Comparison of ENCODE assay signal across 1 cellular context in genomic region chr10:28681928-28682750, GRCh38.
TF ChIP-seq lines count a peak whose summit lies in the region.

No MANE protein-coding gene starts in this region.

TF ChIP-seq in K562, 482 proteins besides CTCF, POLR2A, EP300 and RAD21 (continued from another document and continues in another):
- TF ChIP-seq FOS (IDR thresholded peaks at IDR 0.05; ENCODE audit: extremely low read depth, insufficient read length) (no peak), KDM5B (IDR thresholded peaks at IDR 0.05; ENCODE audit: insufficient replicate concordance, low read depth, low read length) (no peak), SMAD2 (IDR thresholded peaks at IDR 0.05; ENCODE audit: low read depth, low read length) (no peak), CBX3 (IDR thresholded peaks at IDR 0.05; ENCODE audit: borderline replicate concordance in 1 of 2, low read length in 2 of 2) (peak in 1 of 2 experiments; percentile 19; a peak in 1 of 3 replicates), KLF16 (IDR thresholded peaks at IDR 0.05) (peak; percentile 71), MGA (IDR thresholded peaks at IDR 0.05) (no peak), CXXC5 (CRISPR knock-in tag; IDR thresholded peaks at IDR 0.05) (peak; percentile 57), REST (CRISPR knock-in tag; IDR thresholded peaks at IDR 0.05; ENCODE audit: low read depth) (no peak), ZNF41 (CRISPR knock-in tag; conservative IDR thresholded peaks at IDR 0.05) (no peak), DEAF1 (CRISPR knock-in tag; IDR thresholded peaks at IDR 0.05) (no peak), E2F1 (CRISPR knock-in tag; IDR thresholded peaks at IDR 0.05) (no peak), HIVEP1 (CRISPR knock-in tag; IDR thresholded peaks at IDR 0.05) (no peak), GTF2B (IDR thresholded peaks at IDR 0.05; ENCODE audit: extremely low read depth, insufficient read length) (no peak), XRCC3 (IDR thresholded peaks at IDR 0.05) (no peak), SIRT6 (IDR thresholded peaks at IDR 0.05; ENCODE audit: low read depth, low read length) (no peak), XRCC4 (IDR thresholded peaks at IDR 0.05; ENCODE audit: extremely low read depth, insufficient read depth, insufficient read length) (no peak), PHB (CRISPR knock-in tag; IDR thresholded peaks at IDR 0.05) (no peak), NONO (IDR thresholded peaks at IDR 0.05; ENCODE audit: low read depth in 2 of 2, low read length in 1 of 2) (no peak), EGR1 (conservative IDR thresholded peaks at IDR 0.05) (0 out of 2 replicates have a peak, but pooled peaks have one; percentile 13), NFE2 (IDR thresholded peaks at IDR 0.05; ENCODE audit: low read depth) (no peak), CHCHD3 (CRISPR knock-in tag; IDR thresholded peaks at IDR 0.05) (no peak), ZNF644 (tag; IDR thresholded peaks at IDR 0.05; ENCODE audit: low read depth) (no peak), RB1 (IDR thresholded peaks at IDR 0.05; ENCODE audit: low read depth) (no peak), HNRNPLL (IDR thresholded peaks at IDR 0.05; ENCODE audit: low read depth, low read length, poor library complexity, severe bottlenecking) (no peak), SRF (CRISPR knock-in tag; IDR thresholded peaks at IDR 0.05) (no peak), PURB (CRISPR knock-in tag; IDR thresholded peaks at IDR 0.05; ENCODE audit: low read depth) (no peak), ZNF121 (CRISPR knock-in tag; conservative IDR thresholded peaks at IDR 0.05) (no peak), NCOA4 (IDR thresholded peaks at IDR 0.05; ENCODE audit: partially characterized antibody) (no peak), ID3 (CRISPR knock-in tag; IDR thresholded peaks at IDR 0.05) (no peak), ID3 (tag; IDR thresholded peaks at IDR 0.05) (peak; percentile 34; the same call in 1 of the 2 replicates), TSHZ1 (CRISPR knock-in tag; IDR thresholded peaks at IDR 0.05) (no peak), ZNF79 (CRISPR knock-in tag; IDR thresholded peaks at IDR 0.05; ENCODE audit: low read depth) (no peak), ETS1 (conservative IDR thresholded peaks at IDR 0.05; ENCODE audit: control insufficient read depth, low read depth, low read length) (no peak), GABPA (tag; conservative IDR thresholded peaks at IDR 0.05; ENCODE audit: low read depth) (no peak), ZNF77 (CRISPR knock-in tag; IDR thresholded peaks at IDR 0.05) (no peak), RBM39 (optimal IDR thresholded peaks at IDR 0.05; ENCODE audit: low read depth, low read length) (no peak), HDAC1 (IDR thresholded peaks at IDR 0.05) (0 out of 4 replicates have a peak, but pooled peaks of 1 of the 2 experiments have one; percentile 47)
